In the genomic region with DNA sequence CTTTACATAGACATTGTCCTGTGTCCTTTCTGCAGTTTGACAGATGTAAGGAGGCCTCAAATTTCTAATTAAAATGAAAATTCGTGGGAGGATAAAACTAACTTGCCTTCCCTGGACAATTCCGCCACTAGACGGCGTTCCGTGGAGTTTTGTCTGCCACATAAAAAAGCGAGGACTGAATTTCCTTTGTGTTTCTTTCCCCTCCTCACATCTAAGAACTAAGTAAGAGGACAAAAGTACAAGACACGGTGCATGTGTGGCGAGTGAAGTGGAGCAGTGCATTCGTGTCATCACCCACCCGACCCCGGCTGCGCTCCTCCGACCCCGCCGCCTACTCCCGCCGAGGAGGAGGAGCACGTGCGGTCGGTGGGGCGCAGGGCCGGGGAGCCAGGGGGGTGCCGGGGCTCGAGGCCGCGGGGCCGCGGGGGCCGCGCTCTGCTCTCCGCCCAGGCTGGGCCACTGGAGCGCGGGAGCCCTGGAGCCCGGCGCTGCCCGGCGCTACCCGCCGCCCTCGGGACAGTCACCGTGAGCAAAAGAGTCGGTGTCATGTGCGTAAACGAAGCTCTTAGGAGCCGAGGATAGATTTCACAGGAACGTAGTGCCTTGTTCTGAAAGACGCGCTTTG, we compare ENCODE assay signal across 9 cellular contexts. TPM values are rescaled to one million over a fixed set of nuclear protein-coding genes. Genes with fewer than 3 reads are reported as not detected.
DNase-seq lines count a peak whose midpoint lies in the region; FAIRE-seq and TF ChIP-seq lines count a peak whose summit lies in the region.
"Had no signal": no experiment of that assay in that cellular context is flagged by ENCODE, and none has a peak within 500 bp of the region (broad histone marks: within the 10 kb centered on the region; RNA-seq: fewer than 3 reads in every experiment).

No MANE protein-coding gene starts in this region.

- H3K27ac ChIP-seq in breast epithelium (no peak overlapping the region), ascending aorta (no peak overlapping the region), keratinocyte (ENCODE audit: control insufficient read depth, insufficient read depth, low read length) (no peak overlapping the region), suprapubic skin (no peak overlapping the region)

- H3K79me2 ChIP-seq in keratinocyte (ENCODE audit: control insufficient read depth, insufficient read depth, low read length), result no peaks in the 10 kb centered on the region

- no peaks in the 10 kb centered on the region for H3K27me3 Mint-ChIP-seq in MCF 10A (ENCODE audit: insufficient read depth, unreplicated experiment)

- H3K9me3 Mint-ChIP-seq in MCF 10A (ENCODE audit: unreplicated experiment), result peaks cover 8% of the 10 kb centered on the region

- H3K36me3 Mint-ChIP-seq in MCF 10A (ENCODE audit: insufficient read depth, unreplicated experiment), result peaks cover 6% of the 10 kb centered on the region

- H2AFZ ChIP-seq in keratinocyte (ENCODE audit: control insufficient read depth, low read length), result no peak overlapping the region

- H3K36me3 ChIP-seq in breast epithelium, result no peaks in the 10 kb centered on the region
- no peaks in the 10 kb centered on the region for H3K36me3 ChIP-seq in ascending aorta
- H3K36me3 ChIP-seq in keratinocyte (ENCODE audit: control insufficient read depth in 2 of 2, extremely low read depth in 1 of 2, insufficient read depth in 2 of 2, low read length in 2 of 2), result no peaks in the 10 kb centered on the region
- H3K36me3 ChIP-seq in suprapubic skin, result no peaks in the 10 kb centered on the region
- H3K36me3 ChIP-seq in MG63, result no peaks in the 10 kb centered on the region

- intact Hi-C loops in breast epithelium (cut with DNase I; ENCODE audit: low total_unique reads) (no loop called here), MCF 10A (cut with micrococcal nuclease) (no loop called here), ascending aorta (cut with DNase I) (no loop called here)

- POLR2A ChIA-PET in MCF 10A (lab: Yijun Ruan, JAX), result no interaction called here

- no TSS peak for BruUV-seq in MCF 10A (replicated peaks; lab: Mats Ljungman, UMichigan)

- no peaks in the 10 kb centered on the region for H3K4me1 Mint-ChIP-seq in MCF 10A (ENCODE audit: insufficient read depth, unreplicated experiment)

- TF ChIP-seq POLR2A in breast epithelium (IDR thresholded peaks at IDR 0.05) (no peak), suprapubic skin (IDR thresholded peaks at IDR 0.05) (no peak)

- H3K9me3 ChIP-seq in breast epithelium (peaks cover 0 to 7% of the 10 kb centered on the region in 2 donors), ascending aorta (no peaks in the 10 kb centered on the region), keratinocyte (ENCODE audit: control insufficient read depth, low read depth, low read length) (no peaks in the 10 kb centered on the region), suprapubic skin (no peaks in the 10 kb centered on the region), MG63 (no peaks in the 10 kb centered on the region)

- H3K9ac ChIP-seq in keratinocyte (ENCODE audit: control insufficient read depth, extremely low read depth, insufficient read depth, low read length), result no peak overlapping the region

- TF ChIP-seq CTCF in breast epithelium (IDR thresholded peaks at IDR 0.05), result no peak
- no peak for TF ChIP-seq CTCF in MCF 10A (IDR thresholded peaks at IDR 0.05; ENCODE audit: unreplicated experiment)
- peak in 1 of 3 experiments; percentile 21 for TF ChIP-seq CTCF in ascending aorta (IDR thresholded peaks at IDR 0.05)
- peak; percentile 37 to 43 (median 41) for TF ChIP-seq CTCF in keratinocyte (optimal IDR thresholded peaks at IDR 0.05 in 1 of 3, IDR thresholded peaks at IDR 0.05 in 1 of 3, conservative IDR thresholded peaks at IDR 0.05 in 1 of 3; ENCODE audit: extremely low read depth in 1 of 3, insufficient read depth in 2 of 3, low read length in 3 of 3)
- TF ChIP-seq CTCF in suprapubic skin (IDR thresholded peaks at IDR 0.05), result peak in 1 of 2 donors; percentile 15

- H3K4me3 Mint-ChIP-seq in MCF 10A (ENCODE audit: unreplicated experiment), result no peak overlapping the region

- no peak for TF ChIP-seq EP300 in suprapubic skin (IDR thresholded peaks at IDR 0.05)

- CTCF ChIA-PET in MCF 10A (lab: Yijun Ruan, JAX), result no interaction called here

- peak overlapping the region in 2 of 3 donors; percentile 7 to 58 for H3K4me3 ChIP-seq in breast epithelium
- peak overlapping the region; percentile 31 to 35 for H3K4me3 ChIP-seq in ascending aorta
- H3K4me3 ChIP-seq in keratinocyte (ENCODE audit: control insufficient read depth in 2 of 3, extremely low read depth in 1 of 3, insufficient read depth in 2 of 3, low read depth in 1 of 3, low read length in 3 of 3), result peak overlapping the region in 1 of 3 experiments; percentile 15
- H3K4me3 ChIP-seq in suprapubic skin, result peak overlapping the region; percentile 28
- H3K4me3 ChIP-seq in MG63, result no peak overlapping the region

- no peak overlapping the region for H3K27ac Mint-ChIP-seq in MCF 10A (ENCODE audit: low read depth, unreplicated experiment)

- FAIRE-seq in keratinocyte (lab: Jason Lieb, UNC), result no peak

- DNase-seq in breast epithelium (ENCODE audit: low spot score in 2 of 2) (no peak), MCF 10A (ENCODE audit: unreplicated experiment) (no peak), ascending aorta (ENCODE audit: low spot score in 2 of 2) (no peak), keratinocyte (ENCODE audit: low read depth, low spot score) (no peak), suprapubic skin (ENCODE audit: low spot score in 2 of 2) (no peak), SKM-1 treated with dmso at 0.1 percent for 144 hours (lab: John Stamatoyannopoulos, UW; ENCODE audit: unreplicated experiment) (no peak), MG63 (no peak), NCI-H1930 (lab: John Stamatoyannopoulos, UW) (no peak)
- DNase-seq: Calu3 had no signal

- H3K4me1 ChIP-seq in breast epithelium, result peaks cover 0 to 2% of the 10 kb centered on the region in 2 donors
- no peaks in the 10 kb centered on the region for H3K4me1 ChIP-seq in ascending aorta
- H3K4me1 ChIP-seq in keratinocyte (ENCODE audit: control insufficient read depth, extremely low read depth, insufficient read depth, low read length), result peaks cover 4% of the 10 kb centered on the region
- peaks cover 28% of the 10 kb centered on the region for H3K4me1 ChIP-seq in suprapubic skin

- no peaks in the 10 kb centered on the region for H3K9me1 ChIP-seq in keratinocyte (ENCODE audit: control insufficient read depth, extremely low read depth, insufficient read depth, low read length)

- 5% methylated on average over 26 of the region's 48 CpGs for WGBS in suprapubic skin

- H4K20me1 ChIP-seq in keratinocyte (ENCODE audit: control insufficient read depth, extremely low read depth, insufficient read depth, low read length), result no peaks in the 10 kb centered on the region

- dilution Hi-C loops in keratinocyte (cut with MboI; ENCODE audit: extremely low pct_ligation_motif_present, low sequenced_read_pairs), result loop anchor here (25.0 kb wide), 1 partner anchor 510 kb away; no protein-coding TSS in a partner anchor

- H3K27me3 ChIP-seq in breast epithelium (peaks cover 11 to 72% of the 10 kb centered on the region in 2 donors), ascending aorta (peaks cover 36% of the 10 kb centered on the region), keratinocyte (ENCODE audit: control insufficient read depth, extremely low read depth, insufficient read depth, low read length) (peaks cover 86% of the 10 kb centered on the region), suprapubic skin (peaks cover 94% of the 10 kb centered on the region), MG63 (no peaks in the 10 kb centered on the region)

- peak overlapping the region; percentile 57 for H3K4me2 ChIP-seq in keratinocyte (ENCODE audit: control insufficient read depth, extremely low read depth, insufficient read depth, low read depth, low read length)

RNA-seq across cellular contexts. Expression of gene TBR1, which starts 10.8 kb away (rescaled TPM):
- total RNA-seq in breast epithelium (under 1 TPM in 2 of 3 donors, not detected in 1; 0.33 to 0.64 TPM), MCF 10A (2022) (0.12 and 0.26 TPM in 2 replicates), ascending aorta (not detected), suprapubic skin (not detected)
- polyA plus RNA-seq in keratinocyte, result 0.03 TPM in 1 of 3 replicates, not detected in the others
- not detected for polyA plus RNA-seq in keratinocyte (2011; ENCODE audit: low read depth)
- polyA plus RNA-seq in keratinocyte (2011; cell fraction: cytosol; rRNA removed), result not detected in 2 replicates
- 0.17 and 0.18 TPM in 2 replicates for polyA plus RNA-seq in keratinocyte (2011; cell fraction: nucleus; rRNA removed)
- polyA plus RNA-seq in keratinocyte (2012; ENCODE audit: low replicate concordance), result 0.06 TPM in 1 of 2 replicates, not detected in the other
- polyA minus RNA-seq in keratinocyte, result 0.03 TPM in 2 of 3 replicates, not detected in the other
- polyA minus RNA-seq in keratinocyte (2011; cell fraction: cytosol; rRNA and poly(A)+ RNA removed), result not detected
- 0.21 and 0.54 TPM in 2 replicates for polyA minus RNA-seq in keratinocyte (2011; cell fraction: nucleus; rRNA and poly(A)+ RNA removed)
- total RNA-seq in MG63 (2014; rRNA removed; shearing (Covaris generic); ENCODE audit: low replicate concordance), result not detected in 2 replicates

Comparison
In these comparisons a context has a peak if more than half of its experiments do, and no peak if none do; other contexts are left out.
1. CTCF ChIP-seq: peak in keratinocyte (3 of 3); none in breast epithelium (0 of 3) and MCF 10A (single experiment).